16 cellular contexts compared by ENCODE assay signal in the genomic region with DNA sequence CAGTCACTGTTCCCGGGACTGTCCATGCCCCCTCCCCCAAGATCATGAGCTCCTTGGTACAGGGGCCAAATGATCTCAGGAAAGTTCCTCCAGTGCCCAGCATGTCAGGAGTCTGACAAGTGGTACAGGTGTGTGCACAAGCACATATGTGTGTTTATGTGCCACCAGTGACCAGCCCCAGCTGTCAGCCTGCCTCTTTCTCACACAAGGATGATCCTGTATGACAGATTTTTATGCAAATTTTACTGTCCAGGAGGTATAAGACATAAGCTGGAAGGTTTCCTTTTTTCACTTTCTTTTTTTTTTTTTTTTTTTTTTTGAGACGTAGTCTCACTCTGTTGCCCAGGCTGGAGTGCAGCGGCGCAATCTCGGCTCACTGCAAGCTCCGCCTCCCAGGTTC. TPM values are rescaled to one million over a fixed set of nuclear protein-coding genes. Genes with fewer than 3 reads are reported as not detected.
A peak's percentile ranks its signal among the peaks of the same experiment; 100 is the strongest.
DNase-seq lines count a peak whose midpoint lies in the region; ATAC-seq and TF ChIP-seq lines count a peak whose summit lies in the region.
"Had no signal": no experiment of that assay in that cellular context is flagged by ENCODE, and none has a peak within 500 bp of the region (broad histone marks: within the 10 kb centered on the region; RNA-seq: fewer than 3 reads in every experiment).

No MANE protein-coding gene starts in this region.

- CTCF ChIA-PET in CD4-positive, alpha-beta T cell (lab: Charles Lee) = no interaction called here

- peak; percentile 88 for ATAC-seq in GM18517 (IDR thresholded peaks at IDR 0.05; ENCODE audit: unreplicated experiment)
- ATAC-seq in HG03060 (IDR thresholded peaks at IDR 0.05; ENCODE audit: low read depth, unreplicated experiment) = peak; percentile 43
- ATAC-seq in effector memory CD8-positive, alpha-beta T cell (replicated peaks) = no peak
- ATAC-seq in CD4-positive, alpha-beta T cell (ENCODE audit: poor library complexity) = no peak
- ATAC-seq: left ventricle myocardium superior, PC-3 had no signal

- DNase-seq in GM20000 (ENCODE audit: low spot score) (peak; percentile 44), cerebellum (ENCODE audit: low spot score) (no peak), COLO668 (lab: John Stamatoyannopoulos, UW; ENCODE audit: unreplicated experiment) (no peak), NOMO-1 treated with dmso at 0.1 percent for 144 hours (lab: John Stamatoyannopoulos, UW; ENCODE audit: unreplicated experiment) (no peak)
- DNase-seq in effector memory CD8-positive, alpha-beta T cell = no peak
- no peak for DNase-seq in CD4-positive, alpha-beta T cell
- DNase-seq: activated T-cell treated with anti-CD3 and anti-CD28 coated beads, Interleukin-2, amount 50 U/mL, for 1 hour; EL; left ventricle myocardium superior; NCI-H226; PC-3; SW 1271 had no signal

- no peaks in the 10 kb centered on the region for H3K9me3 ChIP-seq in CD4-positive, alpha-beta T cell (ENCODE audit: control insufficient read depth, low read length)
- H3K9me3 ChIP-seq: BLaER1 had no signal

- H3K36me3 Mint-ChIP-seq in effector memory CD8-positive, alpha-beta T cell (ENCODE audit: insufficient read depth) = peaks cover 18% of the 10 kb centered on the region
- H3K36me3 Mint-ChIP-seq in CD4-positive, alpha-beta T cell (ENCODE audit: low read depth) = peaks cover 18% of the 10 kb centered on the region

- H3K27ac Mint-ChIP-seq in effector memory CD8-positive, alpha-beta T cell = peak overlapping the region; percentile 71 to 83
- H3K27ac Mint-ChIP-seq in CD4-positive, alpha-beta T cell = no peak overlapping the region

- H3K27ac ChIP-seq in CD4-positive, alpha-beta T cell (ENCODE audit: low read depth, low read length) = no peak overlapping the region
- H3K27ac ChIP-seq: BLaER1 had no signal

- intact Hi-C loops in CD4-positive, alpha-beta T cell (cut with DNase I, micrococcal nuclease) = no loop called here

- H3K4me1 Mint-ChIP-seq in effector memory CD8-positive, alpha-beta T cell (ENCODE audit: low read depth in 2 of 2) = peaks cover 0 to 5% of the 10 kb centered on the region in 2 donors
- H3K4me1 Mint-ChIP-seq in CD4-positive, alpha-beta T cell (ENCODE audit: low read depth) = no peaks in the 10 kb centered on the region

- TF ChIP-seq CTCF in GM20000 (IDR thresholded peaks at IDR 0.05; ENCODE audit: extremely low read depth, missing control alignments) = no peak
- TF ChIP-seq CTCF in CD4-positive, alpha-beta T cell (IDR thresholded peaks at IDR 0.05) = no peak

- no peaks in the 10 kb centered on the region for H3K27me3 ChIP-seq in CD4-positive, alpha-beta T cell (ENCODE audit: control insufficient read depth, insufficient read depth, low read length)
- H3K27me3 ChIP-seq: BLaER1 had no signal

- no peak overlapping the region for H3K4me3 Mint-ChIP-seq in effector memory CD8-positive, alpha-beta T cell
- H3K4me3 Mint-ChIP-seq in CD4-positive, alpha-beta T cell = no peak overlapping the region
- H3K4me3 Mint-ChIP-seq: neural crest cell had no signal

- POLR2A ChIA-PET in CD4-positive, alpha-beta T cell (lab: Charles Lee) = interaction anchor here (0.6 kb wide), 1 partner anchor 10 kb away, joined by 4 read pairs; no protein-coding TSS in a partner anchor

- no peaks in the 10 kb centered on the region for H3K27me3 Mint-ChIP-seq in effector memory CD8-positive, alpha-beta T cell
- no peaks in the 10 kb centered on the region for H3K27me3 Mint-ChIP-seq in CD4-positive, alpha-beta T cell

- H3K9me3 Mint-ChIP-seq in effector memory CD8-positive, alpha-beta T cell = no peaks in the 10 kb centered on the region
- no peaks in the 10 kb centered on the region for H3K9me3 Mint-ChIP-seq in CD4-positive, alpha-beta T cell
- H3K9me3 Mint-ChIP-seq: neural crest cell had no signal

RNA-seq across cellular contexts. Expression of a gene that starts 31.4 kb away (rescaled TPM):
- total RNA-seq in cerebellum = 49.3 TPM
- 1 to 10 TPM; 2.8 to 3.7 TPM for total RNA-seq in CD4-positive, alpha-beta T cell

RNA-seq across cellular contexts. Expression of a gene that starts 55.9 kb away (rescaled TPM):
- total RNA-seq in cerebellum = 8.3 TPM
- 10 to 100 TPM; 12.0 to 13.6 TPM for total RNA-seq in CD4-positive, alpha-beta T cell

RNA-seq across cellular contexts. Expression of a gene that starts 56.2 kb away (rescaled TPM):
- 4.1 TPM for total RNA-seq in cerebellum
- total RNA-seq in CD4-positive, alpha-beta T cell = under 1 TPM; 0.52 to 0.61 TPM

Comparison
In these comparisons a context has a peak if more than half of its experiments do, and no peak if none do; other contexts are left out.
1. ATAC-seq: peak in GM18517 (single experiment) and HG03060 (single experiment); none in effector memory CD8-positive, alpha-beta T cell (single experiment) and CD4-positive, alpha-beta T cell (single experiment).
2. RNA of a gene that starts 31.4 kb away (total RNA-seq): 49.3 TPM in cerebellum (single experiment); 2.8 to 3.7 TPM in CD4-positive, alpha-beta T cell; every median in the first group is over 10 times any median in the second.